Comparison of ENCODE assay signal across 8 cellular contexts in genomic region chr17:35345926-35346771, GRCh38. TPM values are rescaled to one million over a fixed set of nuclear protein-coding genes. Genes with fewer than 3 reads are reported as not detected.
A peak's percentile ranks its signal among the peaks of the same experiment; 100 is the strongest.
DNase-seq lines count a peak whose midpoint lies in the region; FAIRE-seq and TF ChIP-seq lines count a peak whose summit lies in the region.

No MANE protein-coding gene starts in this region.

- peaks cover 68% of the 10 kb centered on the region for H3K4me1 Mint-ChIP-seq in activated CD4-positive, alpha-beta memory T cell treated with anti-CD3 and anti-CD28 coated beads, Interleukin-2, amount 10 ng/mL, durations not matched to agents 7 days and 5 days

- peaks cover 52% of the 10 kb centered on the region for H3K36me3 Mint-ChIP-seq in activated CD4-positive, alpha-beta memory T cell treated with anti-CD3 and anti-CD28 coated beads, Interleukin-2, amount 10 ng/mL, durations not matched to agents 7 days and 5 days (ENCODE audit: low read depth)

- CTCF ChIA-PET in activated CD4-positive, alpha-beta memory T cell treated with anti-CD3 and anti-CD28 coated beads, Interleukin-2, amount 10 ng/mL, durations not matched to agents 7 days and 5 days (lab: Charles Lee), result interaction anchor here (1.8 kb wide), 1 partner anchor 33 kb away, joined by 7 read pairs; no protein-coding TSS in a partner anchor

- H3K27ac Mint-ChIP-seq in activated CD4-positive, alpha-beta memory T cell treated with anti-CD3 and anti-CD28 coated beads, Interleukin-2, amount 10 ng/mL, durations not matched to agents 7 days and 5 days, result peak overlapping the region; percentile 80

- no peaks in the 10 kb centered on the region for H3K9me3 ChIP-seq in mucosa of stomach (ENCODE audit: control insufficient read depth, low read length)

- peak overlapping the region; percentile 57 for H3K9ac ChIP-seq in mucosa of stomach (ENCODE audit: low read length)

- peaks cover 8% of the 10 kb centered on the region for H3K27me3 Mint-ChIP-seq in activated CD4-positive, alpha-beta memory T cell treated with anti-CD3 and anti-CD28 coated beads, Interleukin-2, amount 10 ng/mL, durations not matched to agents 7 days and 5 days

- peak; percentile 42 for FAIRE-seq in urothelium cell line (lab: Jason Lieb, UNC)

- POLR2A ChIA-PET in activated CD4-positive, alpha-beta memory T cell treated with anti-CD3 and anti-CD28 coated beads, Interleukin-2, amount 10 ng/mL, durations not matched to agents 7 days and 5 days (lab: Charles Lee), result interaction anchor here (1.0 to 2.6 kb wide), 8 partner anchors 27 to 193 kb away, joined by 3 to 16 read pairs (median 4); partner anchors contain the start of genes SLFN11 and SLFN12L

- H3K27me3 ChIP-seq in mucosa of stomach (ENCODE audit: control insufficient read depth, insufficient read depth, low read length), result peaks cover 34% of the 10 kb centered on the region

- H3K36me3 ChIP-seq in mucosa of stomach (ENCODE audit: control insufficient read depth, insufficient read depth, low read length), result no peaks in the 10 kb centered on the region

- H3K4me1 ChIP-seq in mucosa of stomach (ENCODE audit: control insufficient read depth, insufficient read depth, low read length), result peaks cover 3% of the 10 kb centered on the region

- H3K4me3 ChIP-seq in AG09309 (ENCODE audit: control insufficient read depth, low read depth, low read length) (peak overlapping the region; percentile 56), mucosa of stomach (ENCODE audit: low read length) (peak overlapping the region; percentile 46)

- DNase-seq in AG09309 (ENCODE audit: low read depth) (peak; percentile 8), HK-2 (ENCODE audit: unreplicated experiment) (peak; percentile 48), fibroblast of gingiva (ENCODE audit: low read depth) (peak; percentile 69), urothelium cell line (ENCODE audit: low spot score) (peak; percentile 33), NCI-H2227 (lab: John Stamatoyannopoulos, UW; ENCODE audit: unreplicated experiment) (no peak), occipital lobe (lab: John Stamatoyannopoulos, UW) (no peak)
- peak; percentile 46 for DNase-seq in activated CD4-positive, alpha-beta memory T cell treated with anti-CD3 and anti-CD28 coated beads, Interleukin-2, amount 10 ng/mL, durations not matched to agents 7 days and 5 days

- peak overlapping the region; percentile 81 for H3K4me3 Mint-ChIP-seq in activated CD4-positive, alpha-beta memory T cell treated with anti-CD3 and anti-CD28 coated beads, Interleukin-2, amount 10 ng/mL, durations not matched to agents 7 days and 5 days

- no peak for TF ChIP-seq CTCF in AG09309 (IDR thresholded peaks at IDR 0.05; ENCODE audit: control insufficient read depth, insufficient read depth, low read depth, low read length, missing control alignments)

- H3K9me3 Mint-ChIP-seq in activated CD4-positive, alpha-beta memory T cell treated with anti-CD3 and anti-CD28 coated beads, Interleukin-2, amount 10 ng/mL, durations not matched to agents 7 days and 5 days, result peaks cover 11% of the 10 kb centered on the region

RNA-seq across cellular contexts. Expression of gene SLFN11, which starts 27.3 kb away (rescaled TPM):
- total RNA-seq in activated CD4-positive, alpha-beta memory T cell treated with anti-CD3 and anti-CD28 coated beads, Interleukin-2, amount 10 ng/mL, durations not matched to agents 7 days and 5 days, result 10 to 100 TPM; 67.5 to 72.6 TPM
- 3.3 TPM for total RNA-seq in occipital lobe

Comparison
In these comparisons a context has a peak if more than half of its experiments do, and no peak if none do; other contexts are left out.
1. DNase-seq: peak in AG09309 (single experiment), HK-2 (single experiment), activated CD4-positive, alpha-beta memory T cell treated with anti-CD3 and anti-CD28 coated beads, Interleukin-2, amount 10 ng/mL, durations not matched to agents 7 days and 5 days (single experiment), fibroblast of gingiva (single experiment) and urothelium cell line (single experiment); none in NCI-H2227 (single experiment) and occipital lobe (single experiment).
2. RNA of gene SLFN11, which starts 27.3 kb away (total RNA-seq): 67.5 to 72.6 TPM in activated CD4-positive, alpha-beta memory T cell treated with anti-CD3 and anti-CD28 coated beads, Interleukin-2, amount 10 ng/mL, durations not matched to agents 7 days and 5 days; 3.3 TPM in occipital lobe (single experiment); every median in the first group is over 10 times any median in the second.